Comparison of ENCODE assay signal across 13 cellular contexts in the genomic region with DNA sequence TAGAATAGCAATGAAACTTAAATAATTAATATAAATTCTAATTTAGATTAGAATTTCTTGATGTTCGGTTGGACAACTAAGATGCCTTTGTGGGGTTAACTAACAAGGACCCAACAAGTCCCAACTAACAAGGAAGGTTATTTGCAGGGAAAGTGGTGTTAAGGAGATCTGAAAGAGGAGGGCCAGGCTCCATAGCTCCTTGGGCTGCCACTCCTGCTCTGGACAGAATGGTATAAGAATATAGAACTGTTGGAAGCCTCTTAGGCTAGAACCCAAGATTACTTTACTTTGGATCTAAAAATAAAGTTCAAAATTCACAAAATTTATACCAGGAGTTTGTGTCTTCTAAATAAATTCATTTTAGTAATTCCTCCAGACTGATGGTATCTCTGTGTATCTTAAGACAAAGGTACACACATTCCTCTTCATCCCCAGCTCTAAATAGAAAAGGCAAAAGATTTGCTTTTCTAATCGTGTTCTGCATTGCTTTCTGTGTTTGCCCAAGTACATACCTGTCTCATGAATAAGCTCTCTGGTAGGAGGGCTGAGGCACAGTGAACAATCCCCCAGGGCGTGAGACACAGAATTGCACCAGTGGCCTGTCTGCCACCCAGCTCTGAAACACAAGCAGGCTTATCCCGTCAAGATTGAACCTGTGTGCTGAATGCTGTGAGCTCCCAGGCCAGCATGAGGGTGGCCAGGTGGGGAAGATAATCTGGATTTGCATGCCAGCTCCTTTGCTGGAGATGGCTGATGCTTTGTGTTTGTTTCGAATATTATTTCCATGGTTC.
DNase-seq lines count a peak whose midpoint lies in the region; ATAC-seq, FAIRE-seq and TF ChIP-seq lines count a peak whose summit lies in the region.
"Had no signal": no experiment of that assay in that cellular context is flagged by ENCODE, and none has a peak within 500 bp of the region (broad histone marks: within the 10 kb centered on the region; RNA-seq: fewer than 3 reads in every experiment).

No MANE protein-coding gene starts in this region.

- H3K9me2 ChIP-seq in PC-3 (replicated peaks; ENCODE audit: low read length): no peaks in the 10 kb centered on the region

- H3K9ac ChIP-seq in PC-3 (ENCODE audit: low read length): no peak overlapping the region

- H3K4me1 ChIP-seq in PC-3 (ENCODE audit: insufficient read depth, low read length) (peaks cover 62% of the 10 kb centered on the region), esophagus squamous epithelium (peaks cover 18 to 58% (median 25%) of the 10 kb centered on the region in 3 donors)

- no peaks in the 10 kb centered on the region for H3K9me3 Mint-ChIP-seq in progenitor cell of endocrine pancreas (ENCODE audit: low read depth)
- no peaks in the 10 kb centered on the region for H3K9me3 Mint-ChIP-seq in activated CD4-positive, alpha-beta memory T cell treated with anti-CD3 and anti-CD28 coated beads for 36 hours

- peak; percentile 75 for DNase-seq in ELR (ENCODE audit: low read depth)
- DNase-seq in PC-3: peak; percentile 89
- DNase-seq in esophagus squamous epithelium (lab: John Stamatoyannopoulos, UW): no peak
- peak; percentile 24 for DNase-seq in progenitor cell of endocrine pancreas (ENCODE audit: low spot score, unreplicated experiment)
- DNase-seq in GDM1 (lab: John Stamatoyannopoulos, UW): no peak
- no peak for DNase-seq in GM12892 (ENCODE audit: insufficient read length)
- DNase-seq in medulla oblongata (ENCODE audit: extremely low spot score): no peak
- DNase-seq in activated CD4-positive, alpha-beta memory T cell treated with anti-CD3 and anti-CD28 coated beads for 36 hours: no peak
- DNase-seq: dermis blood vessel endothelial cell, GOT3, upper lobe of left lung had no signal

- H3K4me3 Mint-ChIP-seq in progenitor cell of endocrine pancreas (ENCODE audit: low read depth): no peak overlapping the region
- H3K4me3 Mint-ChIP-seq in activated CD4-positive, alpha-beta memory T cell treated with anti-CD3 and anti-CD28 coated beads for 36 hours: no peak overlapping the region

- no TSS peak for BruUV-seq in PC-3 (replicated peaks; lab: Mats Ljungman, UMichigan)

- H4K20me1 ChIP-seq in PC-3 (ENCODE audit: low read length): no peaks in the 10 kb centered on the region

- H3K27me3 ChIP-seq in PC-3 (ENCODE audit: low read length) (no peaks in the 10 kb centered on the region), esophagus squamous epithelium (no peaks in the 10 kb centered on the region)
- H3K27me3 ChIP-seq: upper lobe of left lung had no signal

- TF ChIP-seq POLR2A in esophagus squamous epithelium (IDR thresholded peaks at IDR 0.05) (no peak), GM12892 (IDR thresholded peaks at IDR 0.05; ENCODE audit: low read depth, low read length) (no peak)

- H3K9me3 ChIP-seq in PC-3 (ENCODE audit: low read length): no peaks in the 10 kb centered on the region
- H3K9me3 ChIP-seq in esophagus squamous epithelium: no peaks in the 10 kb centered on the region
- H3K9me3 ChIP-seq: upper lobe of left lung had no signal

- no peaks in the 10 kb centered on the region for H3K36me3 Mint-ChIP-seq in progenitor cell of endocrine pancreas (ENCODE audit: insufficient read depth)
- H3K36me3 Mint-ChIP-seq in activated CD4-positive, alpha-beta memory T cell treated with anti-CD3 and anti-CD28 coated beads for 36 hours: no peaks in the 10 kb centered on the region

- intact Hi-C loops in PC-3 (cut with micrococcal nuclease) (no loop called here), esophagus squamous epithelium (cut with DNase I) (no loop called here)
- intact Hi-C loops in activated CD4-positive, alpha-beta memory T cell treated with anti-CD3 and anti-CD28 coated beads for 36 hours (cut with micrococcal nuclease): no loop called here

- TF ChIP-seq CTCF in PC-3 (conservative IDR thresholded peaks at IDR 0.05; ENCODE audit: low read depth, low read length): no peak
- TF ChIP-seq CTCF in esophagus squamous epithelium (IDR thresholded peaks at IDR 0.05): peak in 1 of 6 experiments; percentile 23
- TF ChIP-seq CTCF in progenitor cell of endocrine pancreas (IDR thresholded peaks at IDR 0.05; ENCODE audit: unreplicated experiment): no peak

- 32 to 50% methylated on average over 4 to 5 of the region's 5 CpGs for WGBS in esophagus squamous epithelium, 2 donors

- no peak for FAIRE-seq in GM12892 (lab: Jason Lieb, UNC)

- H3K4me2 ChIP-seq in PC-3 (ENCODE audit: low read length): peak overlapping the region; percentile 59

- peak; percentile 90 for ATAC-seq in PC-3
- ATAC-seq: Right ventricle myocardium inferior had no signal

- peak overlapping the region; percentile 63 for H3K27ac Mint-ChIP-seq in progenitor cell of endocrine pancreas
- no peak overlapping the region for H3K27ac Mint-ChIP-seq in activated CD4-positive, alpha-beta memory T cell treated with anti-CD3 and anti-CD28 coated beads for 36 hours

- H3K4me1 Mint-ChIP-seq in progenitor cell of endocrine pancreas (ENCODE audit: low read depth): peaks cover 53% of the 10 kb centered on the region
- no peaks in the 10 kb centered on the region for H3K4me1 Mint-ChIP-seq in activated CD4-positive, alpha-beta memory T cell treated with anti-CD3 and anti-CD28 coated beads for 36 hours (ENCODE audit: low read depth)

- POLR2A ChIA-PET in PC-3 (lab: Charles Lee; ENCODE audit: unreplicated experiment): interaction anchor here (0.5 kb wide), 1 partner anchor 23 kb away, joined by 3 read pairs; no protein-coding TSS in a partner anchor
- POLR2A ChIA-PET in activated CD4-positive, alpha-beta memory T cell treated with anti-CD3 and anti-CD28 coated beads for 36 hours (lab: Charles Lee): no interaction called here

- peaks cover 26% of the 10 kb centered on the region for H3K27me3 Mint-ChIP-seq in progenitor cell of endocrine pancreas
- H3K27me3 Mint-ChIP-seq in activated CD4-positive, alpha-beta memory T cell treated with anti-CD3 and anti-CD28 coated beads for 36 hours: peaks cover 5% of the 10 kb centered on the region

- no peaks in the 10 kb centered on the region for H3K79me2 ChIP-seq in PC-3 (ENCODE audit: low read length)

- no peak overlapping the region for H3K4me3 ChIP-seq in PC-3 (ENCODE audit: low read length)
- no peak overlapping the region for H3K4me3 ChIP-seq in esophagus squamous epithelium
- H3K4me3 ChIP-seq: lung, upper lobe of left lung had no signal

- H3K36me3 ChIP-seq in PC-3 (ENCODE audit: low read depth, low read length): no peaks in the 10 kb centered on the region
- H3K36me3 ChIP-seq in esophagus squamous epithelium: no peaks in the 10 kb centered on the region
- H3K36me3 ChIP-seq: upper lobe of left lung had no signal

- H2AFZ ChIP-seq in PC-3 (ENCODE audit: low read length): no peak overlapping the region; the same call in 1 of the 2 replicates

- H3F3A ChIP-seq in PC-3 (ENCODE audit: low read length, unreplicated experiment): no peaks in the 10 kb centered on the region

- peak overlapping the region; percentile 5; the same call in 1 of the 2 replicates for H3K27ac ChIP-seq in PC-3 (ENCODE audit: low read length)
- peak overlapping the region; percentile 45 to 77 (median 69) for H3K27ac ChIP-seq in esophagus squamous epithelium
- H3K27ac ChIP-seq: upper lobe of left lung had no signal

- CTCF ChIA-PET in PC-3 (lab: Charles Lee): interaction anchor here (0.7 kb wide), 1 partner anchor 1162 kb away, joined by 3 read pairs; no protein-coding TSS in a partner anchor
- CTCF ChIA-PET in activated CD4-positive, alpha-beta memory T cell treated with anti-CD3 and anti-CD28 coated beads for 36 hours (lab: Charles Lee): interaction anchor here (0.9 kb wide), 1 partner anchor 565 kb away, joined by 3 read pairs; no protein-coding TSS in a partner anchor

Comparison
In these comparisons a context has a peak if more than half of its experiments do, and no peak if none do; other contexts are left out.
1. DNase-seq: peak in ELR (single experiment), PC-3 (single experiment) and progenitor cell of endocrine pancreas (single experiment); none in esophagus squamous epithelium (single experiment), GDM1 (single experiment), GM12892 (single experiment), medulla oblongata (single experiment) and activated CD4-positive, alpha-beta memory T cell treated with anti-CD3 and anti-CD28 coated beads for 36 hours (single experiment).